19 cellular contexts compared by ENCODE assay signal in genomic region chr16:58614212-58614611, GRCh38. TPM values are rescaled to one million over a fixed set of nuclear protein-coding genes. Genes with fewer than 3 reads are reported as not detected.
DNase-seq lines count a peak whose midpoint lies in the region; ATAC-seq and TF ChIP-seq lines count a peak whose summit lies in the region.
"Had no signal": no experiment of that assay in that cellular context is flagged by ENCODE, and none has a peak within 500 bp of the region (broad histone marks: within the 10 kb centered on the region; RNA-seq: fewer than 3 reads in every experiment).

No MANE protein-coding gene starts in this region.

- H3K4me3 Mint-ChIP-seq in activated T-helper 17 cell treated with anti-CD3 and anti-CD28 coated beads, Interleukin-2, amount 50 U/mL, for 72 hours, result no peak overlapping the region
- no peak overlapping the region for H3K4me3 Mint-ChIP-seq in immature natural killer cell
- H3K4me3 Mint-ChIP-seq: stimulated activated naive CD8-positive, alpha-beta T cell treated with anti-CD3 and anti-CD28 coated beads, Interleukin-15, Interleukin-2, amounts not matched to agents 100 ng/mL and 50 ng/mL, for 24 hours had no signal

- intact Hi-C loops in prostate gland (cut with DNase I), result no loop called here

- H3K27me3 Mint-ChIP-seq in activated T-helper 17 cell treated with anti-CD3 and anti-CD28 coated beads, Interleukin-2, amount 50 U/mL, for 72 hours, result no peaks in the 10 kb centered on the region
- peaks cover 0 to 2% (median 0%) of the 10 kb centered on the region in 3 donors for H3K27me3 Mint-ChIP-seq in immature natural killer cell (ENCODE audit: low read depth in 3 of 3)
- H3K27me3 Mint-ChIP-seq: stimulated activated naive CD8-positive, alpha-beta T cell treated with anti-CD3 and anti-CD28 coated beads, Interleukin-15, Interleukin-2, amounts not matched to agents 100 ng/mL and 50 ng/mL, for 24 hours had no signal

- no peaks in the 10 kb centered on the region for H3K27me3 ChIP-seq in prostate gland (replicated peaks; ENCODE audit: insufficient read depth)
- H3K27me3 ChIP-seq: adrenal gland, BLaER1, uterus had no signal

- no peak overlapping the region for H3K27ac ChIP-seq in prostate gland
- H3K27ac ChIP-seq: adrenal gland, BLaER1, epithelial cell of prostate, uterus had no signal

- H3K9me3 Mint-ChIP-seq in activated T-helper 17 cell treated with anti-CD3 and anti-CD28 coated beads, Interleukin-2, amount 50 U/mL, for 72 hours, result no peaks in the 10 kb centered on the region
- no peaks in the 10 kb centered on the region for H3K9me3 Mint-ChIP-seq in immature natural killer cell
- H3K9me3 Mint-ChIP-seq: stimulated activated naive CD8-positive, alpha-beta T cell treated with anti-CD3 and anti-CD28 coated beads, Interleukin-15, Interleukin-2, amounts not matched to agents 100 ng/mL and 50 ng/mL, for 24 hours had no signal

- no peak for TF ChIP-seq CTCF in prostate gland (IDR thresholded peaks at IDR 0.05)

- no peaks in the 10 kb centered on the region for H3K36me3 ChIP-seq in prostate gland
- H3K36me3 ChIP-seq: uterus had no signal

- H3K27ac Mint-ChIP-seq in activated T-helper 17 cell treated with anti-CD3 and anti-CD28 coated beads, Interleukin-2, amount 50 U/mL, for 72 hours, result no peak overlapping the region
- no peak overlapping the region for H3K27ac Mint-ChIP-seq in immature natural killer cell
- H3K27ac Mint-ChIP-seq: stimulated activated naive CD8-positive, alpha-beta T cell treated with anti-CD3 and anti-CD28 coated beads, Interleukin-15, Interleukin-2, amounts not matched to agents 100 ng/mL and 50 ng/mL, for 24 hours had no signal

- peak; percentile 31 for ATAC-seq in activated T-helper 17 cell treated with anti-CD3 and anti-CD28 coated beads, Interleukin-2, amount 50 U/mL, for 72 hours (replicated peaks)
- ATAC-seq in GM18511 (IDR thresholded peaks at IDR 0.05; ENCODE audit: unreplicated experiment), result no peak
- ATAC-seq in HG03439 (IDR thresholded peaks at IDR 0.05; ENCODE audit: unreplicated experiment), result no peak

- H3K4me1 ChIP-seq in prostate gland (replicated peaks), result no peaks in the 10 kb centered on the region
- H3K4me1 ChIP-seq: BLaER1, uterus had no signal

- peaks cover 89% of the 10 kb centered on the region for H3K36me3 Mint-ChIP-seq in activated T-helper 17 cell treated with anti-CD3 and anti-CD28 coated beads, Interleukin-2, amount 50 U/mL, for 72 hours (ENCODE audit: low read depth)
- H3K36me3 Mint-ChIP-seq in immature natural killer cell, result peaks cover 0 to 9% (median 4%) of the 10 kb centered on the region in 3 donors

- no peak overlapping the region for H3K4me3 ChIP-seq in prostate gland
- H3K4me3 ChIP-seq: adrenal gland, BLaER1, uterus had no signal

- no peaks in the 10 kb centered on the region for H3K9me3 ChIP-seq in prostate gland
- H3K9me3 ChIP-seq: adrenal gland, BLaER1, uterus had no signal

- peaks cover 23% of the 10 kb centered on the region for H3K4me1 Mint-ChIP-seq in activated T-helper 17 cell treated with anti-CD3 and anti-CD28 coated beads, Interleukin-2, amount 50 U/mL, for 72 hours
- H3K4me1 Mint-ChIP-seq in immature natural killer cell, result peaks cover 27 to 47% of the 10 kb centered on the region in 2 donors

- no peak for TF ChIP-seq POLR2A in prostate gland (IDR thresholded peaks at IDR 0.05)

- peak; percentile 32 for DNase-seq in AG08396 (ENCODE audit: low spot score)
- peak; percentile 10 for DNase-seq in H4 (ENCODE audit: low spot score)
- DNase-seq in foreskin melanocyte, result peak; percentile 60
- DNase-seq in prostate gland (ENCODE audit: low spot score), result no peak
- DNase-seq in immature natural killer cell, result no peak
- DNase-seq: activated CD4-positive, alpha-beta T cell treated with anti-CD3 and anti-CD28 coated beads, Interleukin-2, amount 50 U/mL, for 1 hour; activated T-cell treated with anti-CD3 and anti-CD28 coated beads, Interleukin-2, amount 50 U/mL, for 1 hour; DMS 273 treated with DMSO at 0.1 percent for 48 hours; hippocampal formation; NCI-H187; NCI-H510A treated with DMSO at 0.1 percent for 48 hours; uterus had no signal

- no CpG with 5 or more reads among the region's 6 CpGs for WGBS in prostate gland

RNA-seq across cellular contexts. Expression of gene CNOT1, which starts 15.4 kb away (rescaled TPM):
- 112 and 123 TPM in 2 replicates for total RNA-seq in H4 (2014; rRNA removed; shearing (Covaris generic))
- 100 to 1,000 TPM; 258 to 299 TPM for total RNA-seq in activated T-helper 17 cell treated with anti-CD3 and anti-CD28 coated beads, Interleukin-2, amount 50 U/mL, for 72 hours
- 100 to 1,000 TPM; 102 to 190 TPM for total RNA-seq in prostate gland
- 10 to 100 TPM; 78.1 to 89.7 (median 85.1) TPM for polyA plus RNA-seq in immature natural killer cell

Comparison
In these comparisons a context has a peak if more than half of its experiments do, and no peak if none do; other contexts are left out.
1. DNase-seq: peak in AG08396 (single experiment), H4 (single experiment) and foreskin melanocyte (single experiment); none in prostate gland (single experiment) and immature natural killer cell (0 of 3).